13 cellular contexts compared by ENCODE assay signal in the genomic region with DNA sequence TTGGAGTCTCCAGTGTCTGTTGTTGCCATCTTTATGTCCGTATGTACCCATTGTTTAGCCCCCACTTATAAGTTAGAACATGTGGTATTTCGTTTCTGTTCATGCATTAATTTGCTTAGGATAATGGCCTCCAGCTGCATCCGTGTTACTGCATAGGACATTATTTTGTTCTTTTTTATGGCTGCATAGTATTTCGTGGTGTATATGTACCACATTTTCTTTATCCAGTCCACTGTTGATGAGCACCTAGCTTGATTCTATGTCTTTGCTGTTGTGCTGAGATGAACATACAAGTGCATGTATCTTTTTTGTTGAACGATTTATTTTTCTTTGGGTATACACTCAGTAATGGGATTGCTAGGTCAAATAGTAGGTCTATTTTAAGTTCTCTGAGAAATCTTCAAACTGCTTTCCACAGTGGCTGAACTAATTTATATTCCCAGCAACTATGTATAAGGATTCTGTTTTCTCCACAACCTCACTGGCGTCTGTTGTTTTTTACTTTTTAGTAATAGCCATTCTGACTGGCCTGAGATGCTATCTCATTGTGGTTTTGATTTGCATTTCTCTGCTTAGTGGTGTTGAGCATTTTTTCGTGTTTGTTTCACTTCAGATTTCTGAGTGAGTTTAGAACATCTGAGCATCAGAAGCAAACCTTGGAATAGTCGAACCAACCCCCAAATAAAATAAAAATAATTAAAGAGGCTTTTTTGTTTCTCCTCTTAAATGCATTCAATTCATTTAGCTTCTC.
DNase-seq lines count a peak whose midpoint lies in the region; ATAC-seq and TF ChIP-seq lines count a peak whose summit lies in the region.
"Had no signal": no experiment of that assay in that cellular context is flagged by ENCODE, and none has a peak within 500 bp of the region (broad histone marks: within the 10 kb centered on the region; RNA-seq: fewer than 3 reads in every experiment).

No MANE protein-coding gene starts in this region.

- TF ChIP-seq CTCF in smooth muscle cell (IDR thresholded peaks at IDR 0.05; ENCODE audit: borderline replicate concordance, insufficient read depth, poor library complexity, severe bottlenecking) (no peak), coronary artery (IDR thresholded peaks at IDR 0.05) (no peak)

- no peaks in the 10 kb centered on the region for H3K36me3 ChIP-seq in smooth muscle cell (ENCODE audit: low read depth)
- H3K36me3 ChIP-seq: SJCRH30 had no signal

- no peaks in the 10 kb centered on the region for H3K4me1 Mint-ChIP-seq in activated T-cell treated with anti-CD3 and anti-CD28 coated beads, Interleukin-2, amount 50 U/mL, for 4 hours (ENCODE audit: low read depth)

- H3K9me3 ChIP-seq in smooth muscle cell (replicated peaks; ENCODE audit: low read depth), result no peaks in the 10 kb centered on the region
- H3K9me3 ChIP-seq: Caco-2, SJCRH30 had no signal

- H3K4me3 ChIP-seq in smooth muscle cell, result no peak overlapping the region
- no peak overlapping the region for H3K4me3 ChIP-seq in coronary artery
- H3K4me3 ChIP-seq: SJCRH30 had no signal

- H3K27ac ChIP-seq in smooth muscle cell (ENCODE audit: low read depth), result no peak overlapping the region
- no peak overlapping the region for H3K27ac ChIP-seq in coronary artery
- H3K27ac ChIP-seq: SJCRH30 had no signal

- H3K9ac ChIP-seq in smooth muscle cell (ENCODE audit: low read depth), result no peak overlapping the region

- H3K27me3 Mint-ChIP-seq in activated T-cell treated with anti-CD3 and anti-CD28 coated beads, Interleukin-2, amount 50 U/mL, for 4 hours (ENCODE audit: low read depth), result no peaks in the 10 kb centered on the region

- no peaks in the 10 kb centered on the region for H3K27me3 ChIP-seq in smooth muscle cell (ENCODE audit: low read depth)
- H3K27me3 ChIP-seq: SJCRH30 had no signal

- 72% methylated on average over 8 of the region's 8 CpGs for WGBS in smooth muscle cell (ENCODE audit: low lambda C conversion rate)

- no peak overlapping the region for H2AFZ ChIP-seq in smooth muscle cell (ENCODE audit: low read depth)

- ATAC-seq in GM19351 (IDR thresholded peaks at IDR 0.05; ENCODE audit: unreplicated experiment), result peak; percentile 87
- ATAC-seq in HG02610 (IDR thresholded peaks at IDR 0.05; ENCODE audit: unreplicated experiment), result peak; percentile 85
- ATAC-seq in HG03378 (IDR thresholded peaks at IDR 0.05; ENCODE audit: unreplicated experiment), result peak; percentile 80
- no peak for ATAC-seq in activated T-cell treated with anti-CD3 and anti-CD28 coated beads, Interleukin-2, amount 50 U/mL, for 4 hours

- H3K36me3 Mint-ChIP-seq in activated T-cell treated with anti-CD3 and anti-CD28 coated beads, Interleukin-2, amount 50 U/mL, for 4 hours (ENCODE audit: insufficient read depth), result no peaks in the 10 kb centered on the region

- peaks cover 5% of the 10 kb centered on the region for H3F3A ChIP-seq in smooth muscle cell (ENCODE audit: low read depth)

- H3K9me3 Mint-ChIP-seq in activated T-cell treated with anti-CD3 and anti-CD28 coated beads, Interleukin-2, amount 50 U/mL, for 4 hours, result no peaks in the 10 kb centered on the region
- H3K9me3 Mint-ChIP-seq: activated T-helper 1 cell treated with anti-CD3 and anti-CD28 coated beads, Interleukin-12 subunit alpha, Interleukin-12 subunit beta, Interleukin-2, Interleukin-4 antibody, amounts not matched to agents 30 ng/mL and 10 ng/mL and 1 ng/mL, durations not matched to agents 14 hours and 24 hours and 36 hours had no signal

- no peaks in the 10 kb centered on the region for H3K79me2 ChIP-seq in smooth muscle cell (ENCODE audit: low read depth)

- no peaks in the 10 kb centered on the region for H4K20me1 ChIP-seq in smooth muscle cell (ENCODE audit: low read depth)

- H3K4me1 ChIP-seq in smooth muscle cell (ENCODE audit: low read depth), result peaks cover 8% of the 10 kb centered on the region

- H3K4me2 ChIP-seq in smooth muscle cell, result peak overlapping the region; percentile 5

- intact Hi-C loops in posterior vena cava (cut with DNase I), result no loop called here

- no peak overlapping the region for H3K4me3 Mint-ChIP-seq in activated T-cell treated with anti-CD3 and anti-CD28 coated beads, Interleukin-2, amount 50 U/mL, for 4 hours
- H3K4me3 Mint-ChIP-seq: activated T-helper 1 cell treated with anti-CD3 and anti-CD28 coated beads, Interleukin-12 subunit alpha, Interleukin-12 subunit beta, Interleukin-2, Interleukin-4 antibody, amounts not matched to agents 30 ng/mL and 10 ng/mL and 1 ng/mL, durations not matched to agents 14 hours and 24 hours and 36 hours had no signal

- DNase-seq in smooth muscle cell (lab: John Stamatoyannopoulos, UW; ENCODE audit: unreplicated experiment) (no peak), SKM-1 (lab: John Stamatoyannopoulos, UW; ENCODE audit: unreplicated experiment) (no peak), posterior vena cava (ENCODE audit: low spot score) (no peak), coronary artery (ENCODE audit: low spot score) (no peak)
- DNase-seq in activated T-cell treated with anti-CD3 and anti-CD28 coated beads, Interleukin-2, amount 50 U/mL, for 4 hours, result no peak
- DNase-seq: activated CD4-positive, CD25-positive, alpha-beta regulatory T cell; Caco-2; central memory CD4-positive, alpha-beta T cell; SJCRH30 had no signal

Comparison
In these comparisons a context has a peak if more than half of its experiments do, and no peak if none do; other contexts are left out.
1. ATAC-seq: peak in GM19351 (single experiment), HG02610 (single experiment) and HG03378 (single experiment); none in activated T-cell treated with anti-CD3 and anti-CD28 coated beads, Interleukin-2, amount 50 U/mL, for 4 hours (0 of 2).